ENCODE assay signal across 1 cellular context in the genomic region with DNA sequence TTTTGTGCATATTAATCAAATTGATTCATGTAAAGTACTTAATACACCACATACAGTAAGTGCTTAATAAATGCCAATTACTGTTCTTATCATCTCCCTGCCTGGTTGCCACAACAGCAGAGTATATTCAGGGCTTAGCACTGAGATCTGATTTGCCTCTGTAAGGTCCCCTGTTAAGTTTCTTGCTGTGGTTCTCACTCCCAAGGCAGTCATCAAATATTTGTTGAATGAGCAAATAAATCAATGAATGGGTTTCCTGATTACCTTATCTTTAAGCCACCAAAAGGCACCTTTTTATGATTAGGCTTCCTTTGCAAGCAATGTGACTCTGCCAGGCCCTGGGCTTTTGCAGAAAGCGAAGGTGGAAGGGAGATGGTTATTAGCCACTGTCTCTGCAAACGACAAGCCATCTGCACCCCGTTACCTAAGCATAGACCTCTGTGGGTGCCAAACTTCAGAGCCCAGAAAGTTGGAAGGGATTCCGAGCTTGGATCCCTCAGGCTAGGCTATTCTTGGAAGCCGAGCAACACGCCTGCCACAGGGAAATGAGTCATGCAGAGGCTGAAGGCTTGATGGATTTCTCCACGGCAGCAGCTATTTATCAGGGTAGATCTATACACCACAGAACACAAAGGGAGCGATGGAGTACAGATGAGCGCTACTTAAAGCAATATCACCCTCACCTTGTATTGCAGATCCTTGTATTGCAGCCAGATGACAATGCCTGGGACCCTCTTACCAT.
A peak's percentile ranks its signal among the peaks of the same experiment; 100 is the strongest.
TF ChIP-seq lines count a peak whose summit lies in the region.

No MANE protein-coding gene starts in this region.

TF ChIP-seq in K562, 482 proteins besides CTCF, POLR2A, EP300 and RAD21 (continued from another document):
- peak; percentile 85 for TF ChIP-seq FOSL1 (tag; conservative IDR thresholded peaks at IDR 0.05)
- peak; percentile 42 for TF ChIP-seq MEIS2 (IDR thresholded peaks at IDR 0.05; ENCODE audit: partially characterized antibody)
- no peak for TF ChIP-seq SP1 (CRISPR knock-in tag; IDR thresholded peaks at IDR 0.05)
- TF ChIP-seq JUND (IDR thresholded peaks at IDR 0.05; ENCODE audit: borderline replicate concordance, low read depth, low read length): peak; percentile 51; the same call in 1 of the 2 replicates
- peak; percentile 60; the same call in 1 of the 3 replicates for TF ChIP-seq JUND (tag; IDR thresholded peaks at IDR 0.05; ENCODE audit: borderline replicate concordance, low read depth, low read length)
TF ChIP-seq in K562: peak in this region for 4.
